In the genomic region with DNA sequence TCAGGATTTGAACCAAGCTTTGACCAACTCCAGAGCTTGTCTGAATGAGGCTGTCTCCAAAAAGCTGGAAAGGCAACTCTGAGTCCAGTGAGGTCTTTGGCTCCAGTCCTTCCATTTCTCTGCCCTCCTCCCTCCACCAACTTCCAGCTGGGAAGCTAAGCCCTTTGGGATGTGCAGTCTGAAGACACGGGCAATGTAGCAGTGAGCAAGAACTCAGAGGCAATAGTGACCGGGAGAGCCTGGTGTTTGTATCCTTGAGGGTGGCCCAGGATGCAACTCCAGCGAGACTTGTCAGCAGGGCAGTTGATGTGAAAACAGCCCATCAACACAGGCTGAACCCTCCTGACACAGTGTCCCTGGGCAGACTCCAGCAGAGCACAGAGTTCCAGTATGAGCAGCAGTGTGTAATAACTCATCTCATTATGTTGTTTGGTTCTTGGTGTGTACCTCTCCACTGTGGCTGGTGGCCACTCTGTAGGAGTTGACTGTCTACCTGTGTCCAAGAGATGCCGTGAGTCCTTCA, we compare ENCODE assay signal across 15 cellular contexts. TPM values are rescaled to one million over a fixed set of nuclear protein-coding genes. Genes with fewer than 3 reads are reported as not detected.
DNase-seq lines count a peak whose midpoint lies in the region; ATAC-seq and TF ChIP-seq lines count a peak whose summit lies in the region.
"Had no signal": no experiment of that assay in that cellular context is flagged by ENCODE, and none has a peak within 500 bp of the region (broad histone marks: within the 10 kb centered on the region; RNA-seq: fewer than 3 reads in every experiment).

No MANE protein-coding gene starts in this region.

- H3K9me2 ChIP-seq in Loucy (replicated peaks; ENCODE audit: low read depth, low read length): no peaks in the 10 kb centered on the region

- no peaks in the 10 kb centered on the region for H3K27me3 ChIP-seq in Loucy (ENCODE audit: insufficient read depth, low read length, poor library complexity, severe bottlenecking)
- H3K27me3 ChIP-seq in colonic mucosa: no peaks in the 10 kb centered on the region
- H3K27me3 ChIP-seq in upper lobe of right lung: peaks cover 2% of the 10 kb centered on the region

- no peaks in the 10 kb centered on the region for H4K20me1 ChIP-seq in Loucy (ENCODE audit: insufficient read depth, low read length, poor library complexity, severe bottlenecking)

- H3F3A ChIP-seq in Loucy (ENCODE audit: low read depth): no peaks in the 10 kb centered on the region

- H3K4me1 ChIP-seq in Loucy (ENCODE audit: insufficient read depth, low read length, poor library complexity, severe bottlenecking): peaks cover 10% of the 10 kb centered on the region
- peaks cover 6% of the 10 kb centered on the region for H3K4me1 ChIP-seq in colonic mucosa
- H3K4me1 ChIP-seq in mucosa of descending colon (ENCODE audit: low read depth): peaks cover 57% of the 10 kb centered on the region
- H3K4me1 ChIP-seq in upper lobe of right lung: peaks cover 20% of the 10 kb centered on the region

- TF ChIP-seq CTCF in Loucy (conservative IDR thresholded peaks at IDR 0.05; ENCODE audit: low read length): no peak
- TF ChIP-seq CTCF in colonic mucosa (IDR thresholded peaks at IDR 0.05): no peak
- no peak for TF ChIP-seq CTCF in mucosa of descending colon (IDR thresholded peaks at IDR 0.05)
- no peak for TF ChIP-seq CTCF in upper lobe of right lung (IDR thresholded peaks at IDR 0.05)

- no peak for DNase-seq in colonic mucosa
- DNase-seq in mucosa of descending colon: no peak
- DNase-seq in upper lobe of right lung: no peak
- no peak for DNase-seq in NCI-H1436 (lab: John Stamatoyannopoulos, UW)
- DNase-seq in putamen (ENCODE audit: low spot score): no peak
- no peak for DNase-seq in NK-92 (lab: John Stamatoyannopoulos, UW; ENCODE audit: unreplicated experiment)
- DNase-seq: activated CD4-positive, alpha-beta T cell treated with anti-CD3 and anti-CD28 coated beads, Interleukin-2, amount 10 ng/mL, durations not matched to agents 7 days and 5 days; activated T-cell treated with anti-CD3 and anti-CD28 coated beads, Interleukin-2, amount 50 U/mL, for 72 hours; amygdala; GDM1; islet precursor cell; NCI-H1092 treated with DMSO at 0.1 percent for 48 hours; stimulated activated naive CD8-positive, alpha-beta T cell treated with anti-CD3 and anti-CD28 coated beads, Interleukin-15, amount 100 ng/mL, for 72 hours; T-helper 1 cell had no signal

- H3K4me2 ChIP-seq in Loucy (ENCODE audit: low read depth, low read length, poor library complexity, severe bottlenecking): peak overlapping the region; percentile 2

- no peak overlapping the region for H3K4me3 ChIP-seq in Loucy (ENCODE audit: low read length, poor library complexity, severe bottlenecking)
- no peak overlapping the region for H3K4me3 ChIP-seq in colonic mucosa
- H3K4me3 ChIP-seq in mucosa of descending colon: no peak overlapping the region
- H3K4me3 ChIP-seq in upper lobe of right lung: no peak overlapping the region

- no peaks in the 10 kb centered on the region for H3K79me2 ChIP-seq in Loucy (ENCODE audit: insufficient read depth, low read length)

- H3K27ac ChIP-seq in colonic mucosa: peak overlapping the region; percentile 68
- no peak overlapping the region for H3K27ac ChIP-seq in upper lobe of right lung

- peak overlapping the region; percentile 38; the same call in 1 of the 2 replicates for H2AFZ ChIP-seq in Loucy (ENCODE audit: low read length)

- H3K9ac ChIP-seq in Loucy (ENCODE audit: low read depth, low read length, poor library complexity, severe bottlenecking) (no peak overlapping the region), colonic mucosa (ENCODE audit: low read depth in 2 of 2, low read length in 2 of 2) (peak overlapping the region in 1 of 2 donors; percentile 74)

- intact Hi-C loops in colonic mucosa (cut with DNase I): no loop called here
- intact Hi-C loops in mucosa of descending colon (cut with DNase I, micrococcal nuclease): no loop called here
- intact Hi-C loops in upper lobe of right lung (cut with DNase I): no loop called here

- ATAC-seq in mucosa of descending colon: peak; percentile 48
- peak; percentile 6 for ATAC-seq in upper lobe of right lung
- ATAC-seq: activated T-cell treated with anti-CD3 and anti-CD28 coated beads, Interleukin-2, amount 50 U/mL, for 72 hours; stimulated activated naive CD8-positive, alpha-beta T cell treated with anti-CD3 and anti-CD28 coated beads, Interleukin-15, amount 100 ng/mL, for 72 hours had no signal

- H3K9me3 ChIP-seq in Loucy (ENCODE audit: insufficient read depth, low read depth, low read length) (no peaks in the 10 kb centered on the region), colonic mucosa (no peaks in the 10 kb centered on the region), mucosa of descending colon (no peaks in the 10 kb centered on the region), upper lobe of right lung (no peaks in the 10 kb centered on the region)

- H3K36me3 ChIP-seq in Loucy (ENCODE audit: insufficient read depth, low read length) (no peaks in the 10 kb centered on the region), colonic mucosa (no peaks in the 10 kb centered on the region), mucosa of descending colon (ENCODE audit: low read depth) (no peaks in the 10 kb centered on the region), upper lobe of right lung (no peaks in the 10 kb centered on the region)

RNA-seq across cellular contexts. Expression of a gene that starts 6.7 kb away (rescaled TPM):
- total RNA-seq in colonic mucosa (100 to 1,000 TPM in 1 of 2 donors, 10 to 100 TPM in 1; 84.5 to 107 TPM), mucosa of descending colon (100 to 1,000 TPM in 1 of 3 donors, 10 to 100 TPM in 2; 57.6 to 111 (median 87.5) TPM), upper lobe of right lung (19.1 TPM)
